8 cellular contexts compared by ENCODE assay signal in the genomic region with DNA sequence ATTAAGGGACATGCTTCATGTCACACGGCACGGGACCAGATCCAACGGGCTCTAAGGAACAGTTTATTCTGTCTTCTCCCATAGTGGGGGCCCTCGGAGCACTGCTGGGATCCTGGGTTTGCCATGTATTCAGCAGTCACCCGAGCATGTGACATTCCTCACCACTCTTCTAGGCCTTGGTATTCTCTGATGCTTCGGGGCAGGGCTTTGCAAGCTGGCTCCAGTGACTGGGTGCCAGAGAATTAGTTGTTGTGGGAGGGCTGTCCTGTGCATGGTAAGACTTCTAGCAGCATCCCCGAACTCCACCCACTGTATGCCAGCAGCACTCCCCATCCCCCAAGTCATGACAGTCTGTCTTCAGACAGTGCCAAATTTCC. TPM values are rescaled to one million over a fixed set of nuclear protein-coding genes. Genes with fewer than 3 reads are reported as not detected.
DNase-seq lines count a peak whose midpoint lies in the region; ATAC-seq, FAIRE-seq and TF ChIP-seq lines count a peak whose summit lies in the region.
"Had no signal": no experiment of that assay in that cellular context is flagged by ENCODE, and none has a peak within 500 bp of the region (broad histone marks: within the 10 kb centered on the region; RNA-seq: fewer than 3 reads in every experiment).

No MANE protein-coding gene starts in this region.

- no peaks in the 10 kb centered on the region for H3K36me3 Mint-ChIP-seq in T-helper 2 cell treated with Interferon-gamma antibody and Interleukin-4, amounts not matched to agents 5 μg/mL and 100 μg/mL, for 36 hours (ENCODE audit: low read depth)
- H3K36me3 Mint-ChIP-seq: natural killer cell had no signal

- H3K27ac Mint-ChIP-seq in T-helper 2 cell treated with Interferon-gamma antibody and Interleukin-4, amounts not matched to agents 5 μg/mL and 100 μg/mL, for 36 hours: no peak overlapping the region
- H3K27ac Mint-ChIP-seq: natural killer cell had no signal

- H3K4me3 Mint-ChIP-seq in T-helper 2 cell treated with Interferon-gamma antibody and Interleukin-4, amounts not matched to agents 5 μg/mL and 100 μg/mL, for 36 hours: no peak overlapping the region
- H3K4me3 Mint-ChIP-seq: natural killer cell had no signal

- H3K9ac ChIP-seq in kidney (ENCODE audit: low read length in 2 of 2): no peak overlapping the region

- TF ChIP-seq CTCF in kidney (IDR thresholded peaks at IDR 0.05; ENCODE audit: borderline replicate concordance, extremely low read depth, insufficient read depth): no peak

- intact Hi-C loops in kidney (cut with DNase I): no loop called here

- no peaks in the 10 kb centered on the region for H3K9me3 Mint-ChIP-seq in T-helper 2 cell treated with Interferon-gamma antibody and Interleukin-4, amounts not matched to agents 5 μg/mL and 100 μg/mL, for 36 hours
- H3K9me3 Mint-ChIP-seq: natural killer cell had no signal

- no peaks in the 10 kb centered on the region for H3K4me1 ChIP-seq in kidney (ENCODE audit: control insufficient read depth in 1 of 2, insufficient read depth in 1 of 2, low read depth in 1 of 2, low read length in 2 of 2)

- no peak overlapping the region for H3K27ac ChIP-seq in kidney (ENCODE audit: low read depth in 2 of 2, low read length in 2 of 2)

- FAIRE-seq in kidney (lab: Jason Lieb, UNC) (no peak), urothelium cell line (lab: Jason Lieb, UNC) (peak; percentile 93)

- in situ Hi-C loops in T47D (cut with HindIII; ENCODE audit: low pct_unique_long_range_greater_than_20kb, low sequenced_read_pairs): no loop called here

- no peak for ATAC-seq in HG03039 (IDR thresholded peaks at IDR 0.05; ENCODE audit: unreplicated experiment)

- H3K36me3 ChIP-seq in kidney (ENCODE audit: control insufficient read depth in 1 of 2, insufficient read depth in 2 of 2, low read length in 2 of 2): no peaks in the 10 kb centered on the region

- H3K4me1 Mint-ChIP-seq in T-helper 2 cell treated with Interferon-gamma antibody and Interleukin-4, amounts not matched to agents 5 μg/mL and 100 μg/mL, for 36 hours (ENCODE audit: low read depth): no peaks in the 10 kb centered on the region

- H3K27me3 Mint-ChIP-seq in T-helper 2 cell treated with Interferon-gamma antibody and Interleukin-4, amounts not matched to agents 5 μg/mL and 100 μg/mL, for 36 hours (ENCODE audit: low read depth): no peaks in the 10 kb centered on the region

- H3K4me3 ChIP-seq in kidney (ENCODE audit: low read length in 2 of 2): no peak overlapping the region

- DNase-seq in LHCN-M2 (ENCODE audit: low read depth) (peak; percentile 63), T47D (ENCODE audit: low read depth in 1 of 2, low spot score in 1 of 2) (peak; percentile 62 to 84), kidney (peak; percentile 84), urothelium cell line (ENCODE audit: low spot score) (peak; percentile 92), HUDEP-2 (lab: John Stamatoyannopoulos, UW; ENCODE audit: unreplicated experiment in 76 of 76) (no peak)
- DNase-seq in T-helper 2 cell treated with Interferon-gamma antibody and Interleukin-4, amounts not matched to agents 5 μg/mL and 100 μg/mL, for 36 hours (ENCODE audit: low spot score): no peak
- DNase-seq: natural killer cell had no signal

- no peaks in the 10 kb centered on the region for H3K9me3 ChIP-seq in kidney (ENCODE audit: control insufficient read depth in 1 of 2, low read length in 2 of 2)

RNA-seq across cellular contexts. Expression of a gene that starts 5.4 kb away (rescaled TPM):
- total RNA-seq in LHCN-M2 (2014; rRNA removed): not detected in 2 replicates
- 0.05 TPM for polyA plus RNA-seq in LHCN-M2 (2012)
- 3.1 TPM for total RNA-seq in kidney
- 0.41 TPM for polyA plus RNA-seq in kidney (ENCODE audit: insufficient read depth, low read depth, low replicate concordance)
- total RNA-seq: natural killer cell had no signal

RNA-seq across cellular contexts. Expression of a gene that starts 25.1 kb away (rescaled TPM):
- not detected in 2 replicates for total RNA-seq in LHCN-M2 (2014; rRNA removed)
- polyA plus RNA-seq in LHCN-M2 (2012): not detected
- 11.7 TPM for total RNA-seq in kidney
- 0.62 TPM for polyA plus RNA-seq in kidney (ENCODE audit: insufficient read depth, low read depth, low replicate concordance)
- total RNA-seq: natural killer cell had no signal

Comparison
In these comparisons a context has a peak if more than half of its experiments do, and no peak if none do; other contexts are left out.
1. DNase-seq: peak in LHCN-M2 (single experiment), T47D (2 of 2), kidney (single experiment) and urothelium cell line (single experiment); none in T-helper 2 cell treated with Interferon-gamma antibody and Interleukin-4, amounts not matched to agents 5 μg/mL and 100 μg/mL, for 36 hours (single experiment) and HUDEP-2 (0 of 76).
2. RNA of a gene that starts 25.1 kb away (total RNA-seq): 11.7 TPM in kidney (single experiment); not detected in LHCN-M2; every median in the first group is over 10 times any median in the second.